Comparison of ENCODE assay signal across 22 cellular contexts in genomic region chr7:136173874-136174273, GRCh38.
"Had no signal": no experiment of that assay in that cellular context is flagged by ENCODE, and none has a peak within 500 bp of the region (broad histone marks: within the 10 kb centered on the region; RNA-seq: fewer than 3 reads in every experiment).

No MANE protein-coding gene starts in this region.

- H3K4me1 ChIP-seq: right atrium auricular region, right lobe of liver, suprapubic skin, tibial nerve, uterus had no signal

- H3K27ac ChIP-seq: ovary, right atrium auricular region, right lobe of liver, suprapubic skin, tibial nerve, uterus had no signal

- H3K36me3 Mint-ChIP-seq: naive B cell; natural killer cell; stimulated activated effector memory CD8-positive, alpha-beta T cell treated with anti-CD3 and anti-CD28 coated beads, Interleukin-12 subunit alpha, Interleukin-12 subunit beta, amount 100 ng/mL, for 72 hours; type B pancreatic cell had no signal

- H3K27me3 Mint-ChIP-seq: naive B cell; progenitor cell of endocrine pancreas; stimulated activated naive CD8-positive, alpha-beta T cell treated with anti-CD3 and anti-CD28 coated beads, Interleukin-15, Interleukin-2, amounts not matched to agents 100 ng/mL and 50 ng/mL, for 24 hours; type B pancreatic cell had no signal

- H3K4me1 Mint-ChIP-seq: naive B cell; stimulated activated effector memory CD8-positive, alpha-beta T cell treated with anti-CD3 and anti-CD28 coated beads, Interleukin-12 subunit alpha, Interleukin-12 subunit beta, amount 100 ng/mL, for 72 hours had no signal

- DNase-seq: hippocampal formation; kidney glomerular epithelial cell; left cardiac atrium; naive B cell; natural killer cell; ovary; right lobe of liver; stimulated activated CD4-positive, alpha-beta T cell treated with anti-CD3 and anti-CD28 coated beads, Interleukin-12 subunit alpha, Interleukin-12 subunit beta, amount 100 ng/mL, for 4 hours; stimulated activated CD4-positive, alpha-beta T cell treated with anti-CD3 and anti-CD28 coated beads, Interleukin-15, amount 100 ng/mL, for 24 hours; stimulated activated CD4-positive, alpha-beta T cell treated with anti-CD3 and anti-CD28 coated beads, Interleukin-2, amount 100 ng/mL, for 24 hours; stimulated activated CD4-positive, alpha-beta T cell treated with anti-CD3 and anti-CD28 coated beads, Interleukin-4, amount 100 ng/mL, for 1 hour; stimulated activated naive CD4-positive, alpha-beta T cell; uterus had no signal

- H3K27me3 ChIP-seq: ovary, right atrium auricular region, right lobe of liver, suprapubic skin, tibial nerve, uterus had no signal

- H3K4me3 ChIP-seq: lung, ovary, right atrium auricular region, right lobe of liver, suprapubic skin, tibial nerve, uterus had no signal

- ATAC-seq: left cardiac atrium; left lobe of liver; natural killer cell; stimulated activated effector memory CD8-positive, alpha-beta T cell treated with anti-CD3 and anti-CD28 coated beads, Interleukin-12 subunit alpha, Interleukin-12 subunit beta, amount 100 ng/mL, for 72 hours had no signal

- H3K27ac Mint-ChIP-seq: naive B cell; natural killer cell; progenitor cell of endocrine pancreas; stimulated activated effector memory CD8-positive, alpha-beta T cell treated with anti-CD3 and anti-CD28 coated beads, Interleukin-12 subunit alpha, Interleukin-12 subunit beta, amount 100 ng/mL, for 72 hours; stimulated activated naive CD8-positive, alpha-beta T cell treated with anti-CD3 and anti-CD28 coated beads, Interleukin-15, Interleukin-2, amounts not matched to agents 100 ng/mL and 50 ng/mL, for 24 hours; type B pancreatic cell had no signal

- H3K36me3 ChIP-seq: ovary, right atrium auricular region, right lobe of liver, suprapubic skin, tibial nerve, uterus had no signal

- H3K4me3 Mint-ChIP-seq: naive B cell; natural killer cell; stimulated activated effector memory CD8-positive, alpha-beta T cell treated with anti-CD3 and anti-CD28 coated beads, Interleukin-12 subunit alpha, Interleukin-12 subunit beta, amount 100 ng/mL, for 72 hours; stimulated activated naive CD8-positive, alpha-beta T cell treated with anti-CD3 and anti-CD28 coated beads, Interleukin-15, Interleukin-2, amounts not matched to agents 100 ng/mL and 50 ng/mL, for 24 hours; type B pancreatic cell had no signal

- H3K9me3 ChIP-seq: ovary, right atrium auricular region, right lobe of liver, suprapubic skin, tibial nerve, uterus had no signal

- H3K9me3 Mint-ChIP-seq: natural killer cell; stimulated activated effector memory CD8-positive, alpha-beta T cell treated with anti-CD3 and anti-CD28 coated beads, Interleukin-12 subunit alpha, Interleukin-12 subunit beta, amount 100 ng/mL, for 72 hours; stimulated activated naive CD8-positive, alpha-beta T cell treated with anti-CD3 and anti-CD28 coated beads, Interleukin-15, Interleukin-2, amounts not matched to agents 100 ng/mL and 50 ng/mL, for 24 hours; type B pancreatic cell had no signal
